Comparison of ENCODE assay signal across 2 cellular contexts in genomic region chr10:62818426-62819011, GRCh38.
A peak's percentile ranks its signal among the peaks of the same experiment; 100 is the strongest.
TF ChIP-seq lines count a peak whose summit lies in the region.

No MANE protein-coding gene starts in this region.

TF ChIP-seq in K562, 482 proteins besides CTCF, POLR2A, EP300 and RAD21 (continues in another document):
- no peak for TF ChIP-seq THRA (IDR thresholded peaks at IDR 0.05)
- TF ChIP-seq IRF9 (tag; IDR thresholded peaks at IDR 0.05): no peak
- no peak for TF ChIP-seq ERF (CRISPR knock-in tag; IDR thresholded peaks at IDR 0.05)
- no peak for TF ChIP-seq RBM22 (IDR thresholded peaks at IDR 0.05; ENCODE audit: low read depth, low read length, poor library complexity, severe bottlenecking)
- TF ChIP-seq ETV5 (CRISPR knock-in tag; IDR thresholded peaks at IDR 0.05; ENCODE audit: low read depth): no peak
- TF ChIP-seq, protein P1, sequence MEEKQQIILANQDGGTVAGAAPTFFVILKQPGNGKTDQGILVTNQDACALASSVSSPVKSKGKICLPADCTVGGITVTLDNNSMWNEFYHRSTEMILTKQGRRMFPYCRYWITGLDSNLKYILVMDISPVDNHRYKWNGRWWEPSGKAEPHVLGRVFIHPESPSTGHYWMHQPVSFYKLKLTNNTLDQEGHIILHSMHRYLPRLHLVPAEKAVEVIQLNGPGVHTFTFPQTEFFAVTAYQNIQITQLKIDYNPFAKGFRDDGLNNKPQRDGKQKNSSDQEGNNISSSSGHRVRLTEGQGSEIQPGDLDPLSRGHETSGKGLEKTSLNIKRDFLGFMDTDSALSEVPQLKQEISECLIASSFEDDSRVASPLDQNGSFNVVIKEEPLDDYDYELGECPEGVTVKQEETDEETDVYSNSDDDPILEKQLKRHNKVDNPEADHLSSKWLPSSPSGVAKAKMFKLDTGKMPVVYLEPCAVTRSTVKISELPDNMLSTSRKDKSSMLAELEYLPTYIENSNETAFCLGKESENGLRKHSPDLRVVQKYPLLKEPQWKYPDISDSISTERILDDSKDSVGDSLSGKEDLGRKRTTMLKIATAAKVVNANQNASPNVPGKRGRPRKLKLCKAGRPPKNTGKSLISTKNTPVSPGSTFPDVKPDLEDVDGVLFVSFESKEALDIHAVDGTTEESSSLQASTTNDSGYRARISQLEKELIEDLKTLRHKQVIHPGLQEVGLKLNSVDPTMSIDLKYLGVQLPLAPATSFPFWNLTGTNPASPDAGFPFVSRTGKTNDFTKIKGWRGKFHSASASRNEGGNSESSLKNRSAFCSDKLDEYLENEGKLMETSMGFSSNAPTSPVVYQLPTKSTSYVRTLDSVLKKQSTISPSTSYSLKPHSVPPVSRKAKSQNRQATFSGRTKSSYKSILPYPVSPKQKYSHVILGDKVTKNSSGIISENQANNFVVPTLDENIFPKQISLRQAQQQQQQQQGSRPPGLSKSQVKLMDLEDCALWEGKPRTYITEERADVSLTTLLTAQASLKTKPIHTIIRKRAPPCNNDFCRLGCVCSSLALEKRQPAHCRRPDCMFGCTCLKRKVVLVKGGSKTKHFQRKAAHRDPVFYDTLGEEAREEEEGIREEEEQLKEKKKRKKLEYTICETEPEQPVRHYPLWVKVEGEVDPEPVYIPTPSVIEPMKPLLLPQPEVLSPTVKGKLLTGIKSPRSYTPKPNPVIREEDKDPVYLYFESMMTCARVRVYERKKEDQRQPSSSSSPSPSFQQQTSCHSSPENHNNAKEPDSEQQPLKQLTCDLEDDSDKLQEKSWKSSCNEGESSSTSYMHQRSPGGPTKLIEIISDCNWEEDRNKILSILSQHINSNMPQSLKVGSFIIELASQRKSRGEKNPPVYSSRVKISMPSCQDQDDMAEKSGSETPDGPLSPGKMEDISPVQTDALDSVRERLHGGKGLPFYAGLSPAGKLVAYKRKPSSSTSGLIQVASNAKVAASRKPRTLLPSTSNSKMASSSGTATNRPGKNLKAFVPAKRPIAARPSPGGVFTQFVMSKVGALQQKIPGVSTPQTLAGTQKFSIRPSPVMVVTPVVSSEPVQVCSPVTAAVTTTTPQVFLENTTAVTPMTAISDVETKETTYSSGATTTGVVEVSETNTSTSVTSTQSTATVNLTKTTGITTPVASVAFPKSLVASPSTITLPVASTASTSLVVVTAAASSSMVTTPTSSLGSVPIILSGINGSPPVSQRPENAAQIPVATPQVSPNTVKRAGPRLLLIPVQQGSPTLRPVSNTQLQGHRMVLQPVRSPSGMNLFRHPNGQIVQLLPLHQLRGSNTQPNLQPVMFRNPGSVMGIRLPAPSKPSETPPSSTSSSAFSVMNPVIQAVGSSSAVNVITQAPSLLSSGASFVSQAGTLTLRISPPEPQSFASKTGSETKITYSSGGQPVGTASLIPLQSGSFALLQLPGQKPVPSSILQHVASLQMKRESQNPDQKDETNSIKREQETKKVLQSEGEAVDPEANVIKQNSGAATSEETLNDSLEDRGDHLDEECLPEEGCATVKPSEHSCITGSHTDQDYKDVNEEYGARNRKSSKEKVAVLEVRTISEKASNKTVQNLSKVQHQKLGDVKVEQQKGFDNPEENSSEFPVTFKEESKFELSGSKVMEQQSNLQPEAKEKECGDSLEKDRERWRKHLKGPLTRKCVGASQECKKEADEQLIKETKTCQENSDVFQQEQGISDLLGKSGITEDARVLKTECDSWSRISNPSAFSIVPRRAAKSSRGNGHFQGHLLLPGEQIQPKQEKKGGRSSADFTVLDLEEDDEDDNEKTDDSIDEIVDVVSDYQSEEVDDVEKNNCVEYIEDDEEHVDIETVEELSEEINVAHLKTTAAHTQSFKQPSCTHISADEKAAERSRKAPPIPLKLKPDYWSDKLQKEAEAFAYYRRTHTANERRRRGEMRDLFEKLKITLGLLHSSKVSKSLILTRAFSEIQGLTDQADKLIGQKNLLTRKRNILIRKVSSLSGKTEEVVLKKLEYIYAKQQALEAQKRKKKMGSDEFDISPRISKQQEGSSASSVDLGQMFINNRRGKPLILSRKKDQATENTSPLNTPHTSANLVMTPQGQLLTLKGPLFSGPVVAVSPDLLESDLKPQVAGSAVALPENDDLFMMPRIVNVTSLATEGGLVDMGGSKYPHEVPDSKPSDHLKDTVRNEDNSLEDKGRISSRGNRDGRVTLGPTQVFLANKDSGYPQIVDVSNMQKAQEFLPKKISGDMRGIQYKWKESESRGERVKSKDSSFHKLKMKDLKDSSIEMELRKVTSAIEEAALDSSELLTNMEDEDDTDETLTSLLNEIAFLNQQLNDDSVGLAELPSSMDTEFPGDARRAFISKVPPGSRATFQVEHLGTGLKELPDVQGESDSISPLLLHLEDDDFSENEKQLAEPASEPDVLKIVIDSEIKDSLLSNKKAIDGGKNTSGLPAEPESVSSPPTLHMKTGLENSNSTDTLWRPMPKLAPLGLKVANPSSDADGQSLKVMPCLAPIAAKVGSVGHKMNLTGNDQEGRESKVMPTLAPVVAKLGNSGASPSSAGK (IDR thresholded peaks at IDR 0.05): 0 out of 2 replicates have a peak, but pooled peaks have one; percentile 19
- TF ChIP-seq SMC3 (conservative IDR thresholded peaks at IDR 0.05; ENCODE audit: insufficient read depth, low read depth, low read length): no peak
- TF ChIP-seq SAFB (IDR thresholded peaks at IDR 0.05; ENCODE audit: borderline replicate concordance, low read depth, low read length): no peak
- TF ChIP-seq MAFG (tag; conservative IDR thresholded peaks at IDR 0.05): no peak
- no peak for TF ChIP-seq ATF7 (IDR thresholded peaks at IDR 0.05)
- no peak for TF ChIP-seq ZNF511 (CRISPR knock-in tag; IDR thresholded peaks at IDR 0.05)

TF ChIP-seq in liver, 16 proteins besides CTCF, POLR2A, EP300 and RAD21:
- TF ChIP-seq REST (IDR thresholded peaks at IDR 0.05) (no peak), SP1 (IDR thresholded peaks at IDR 0.05) (no peak), RXRA (IDR thresholded peaks at IDR 0.05) (no peak), HNF4A (conservative IDR thresholded peaks at IDR 0.05) (no peak), EGR1 (IDR thresholded peaks at IDR 0.05; ENCODE audit: low read depth in 2 of 2) (no peak), TAF1 (conservative IDR thresholded peaks at IDR 0.05) (no peak), HNF4G (IDR thresholded peaks at IDR 0.05) (no peak), YY1 (IDR thresholded peaks at IDR 0.05) (no peak), NR2F2 (IDR thresholded peaks at IDR 0.05) (no peak), FOXA2 (IDR thresholded peaks at IDR 0.05) (no peak), JUND (IDR thresholded peaks at IDR 0.05) (no peak), FOXA1 (IDR thresholded peaks at IDR 0.05) (no peak), ATF3 (IDR thresholded peaks at IDR 0.05) (no peak)
- TF ChIP-seq, protein P2, sequence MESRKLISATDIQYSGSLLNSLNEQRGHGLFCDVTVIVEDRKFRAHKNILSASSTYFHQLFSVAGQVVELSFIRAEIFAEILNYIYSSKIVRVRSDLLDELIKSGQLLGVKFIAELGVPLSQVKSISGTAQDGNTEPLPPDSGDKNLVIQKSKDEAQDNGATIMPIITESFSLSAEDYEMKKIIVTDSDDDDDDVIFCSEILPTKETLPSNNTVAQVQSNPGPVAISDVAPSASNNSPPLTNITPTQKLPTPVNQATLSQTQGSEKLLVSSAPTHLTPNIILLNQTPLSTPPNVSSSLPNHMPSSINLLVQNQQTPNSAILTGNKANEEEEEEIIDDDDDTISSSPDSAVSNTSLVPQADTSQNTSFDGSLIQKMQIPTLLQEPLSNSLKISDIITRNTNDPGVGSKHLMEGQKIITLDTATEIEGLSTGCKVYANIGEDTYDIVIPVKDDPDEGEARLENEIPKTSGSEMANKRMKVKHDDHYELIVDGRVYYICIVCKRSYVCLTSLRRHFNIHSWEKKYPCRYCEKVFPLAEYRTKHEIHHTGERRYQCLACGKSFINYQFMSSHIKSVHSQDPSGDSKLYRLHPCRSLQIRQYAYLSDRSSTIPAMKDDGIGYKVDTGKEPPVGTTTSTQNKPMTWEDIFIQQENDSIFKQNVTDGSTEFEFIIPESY (IDR thresholded peaks at IDR 0.05): no peak
- TF ChIP-seq, protein P3, sequence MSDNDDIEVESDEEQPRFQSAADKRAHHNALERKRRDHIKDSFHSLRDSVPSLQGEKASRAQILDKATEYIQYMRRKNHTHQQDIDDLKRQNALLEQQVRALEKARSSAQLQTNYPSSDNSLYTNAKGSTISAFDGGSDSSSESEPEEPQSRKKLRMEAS (IDR thresholded peaks at IDR 0.05): no peak
